9 cellular contexts compared by ENCODE assay signal in the genomic region with DNA sequence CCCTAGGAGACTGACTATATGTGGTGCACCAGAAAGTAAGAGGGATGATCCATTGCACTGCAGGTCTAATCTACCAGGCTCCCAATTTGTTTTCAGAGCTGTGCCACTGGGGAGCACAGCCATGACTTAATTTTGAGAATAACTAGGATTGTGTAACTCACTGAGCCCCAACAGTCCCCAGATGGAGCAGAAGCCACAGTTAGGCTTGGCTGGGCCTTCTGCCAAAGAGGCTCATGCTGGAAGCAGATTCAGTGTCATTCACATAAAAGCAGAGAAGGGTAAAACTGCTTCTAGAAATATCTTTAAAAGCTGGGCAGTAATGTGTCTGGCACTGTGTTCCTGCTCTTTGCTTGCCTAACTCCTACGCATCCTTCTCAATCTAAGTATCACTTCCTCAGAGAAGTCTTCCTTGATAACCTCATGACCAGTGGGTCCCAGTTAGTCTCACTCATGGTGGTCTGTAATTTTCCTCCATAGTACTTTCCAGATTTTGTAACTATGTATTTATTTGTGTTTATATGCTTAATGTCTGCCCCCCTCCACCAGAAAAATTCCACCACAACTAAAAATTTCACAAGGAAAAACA. TPM values are rescaled to one million over a fixed set of nuclear protein-coding genes. Genes with fewer than 3 reads are reported as not detected.
DNase-seq lines count a peak whose midpoint lies in the region; ATAC-seq and TF ChIP-seq lines count a peak whose summit lies in the region.
"Had no signal": no experiment of that assay in that cellular context is flagged by ENCODE, and none has a peak within 500 bp of the region (broad histone marks: within the 10 kb centered on the region; RNA-seq: fewer than 3 reads in every experiment).

No MANE protein-coding gene starts in this region.

- peak; percentile 58 for DNase-seq in DMS 273 treated with DMSO at 0.1 percent for 48 hours (lab: John Stamatoyannopoulos, UW)
- no peak for DNase-seq in OCI-LY7 (ENCODE audit: low spot score)
- no peak for DNase-seq in esophagus muscularis mucosa (ENCODE audit: extremely low spot score)
- DNase-seq in posterior cingulate gyrus: peak in 9 of 10 donors; percentile 53 to 94 (median 68)
- DNase-seq in NCI-H1092 treated with DMSO at 0.1 percent for 48 hours (lab: John Stamatoyannopoulos, UW): no peak
- no peak for DNase-seq in ureter (ENCODE audit: low spot score)
- no peak for DNase-seq in NCI-H69 (lab: John Stamatoyannopoulos, UW)
- DNase-seq: SHP77 treated with DMSO at 0.1 percent for 48 hours had no signal

- 0 out of 2 replicates have a peak, but pooled peaks cover 4% of the 10 kb centered on the region for H4K20me1 ChIP-seq in OCI-LY7 (ENCODE audit: insufficient read depth, low read length)

- H3K27me3 ChIP-seq in esophagus muscularis mucosa: no peaks in the 10 kb centered on the region

- POLR2A ChIA-PET in OCI-LY7 (lab: Charles Lee): no interaction called here

- TF ChIP-seq CTCF in OCI-LY7 (conservative IDR thresholded peaks at IDR 0.05; ENCODE audit: low read length): no peak
- no peak for TF ChIP-seq CTCF in esophagus muscularis mucosa (IDR thresholded peaks at IDR 0.05)

- H2AFZ ChIP-seq in OCI-LY7 (ENCODE audit: low read length): no peak overlapping the region

- intact Hi-C loops in OCI-LY7 (cut with micrococcal nuclease; ENCODE audit: unreplicated experiment): no loop called here
- intact Hi-C loops in esophagus muscularis mucosa (cut with DNase I): no loop called here
- intact Hi-C loops in posterior cingulate gyrus (cut with DNase I): loop anchor here (10.0 kb wide), 1 partner anchor 211 kb away; a partner anchor contains a TSS

- no TSS peak for BruUV-seq in OCI-LY7 (replicated peaks; lab: Mats Ljungman, UMichigan)

- no peak for TF ChIP-seq POLR2A in esophagus muscularis mucosa (IDR thresholded peaks at IDR 0.05; ENCODE audit: low read depth)

- WGBS in esophagus muscularis mucosa: 75% methylated on average over 1 of the region's 1 CpG

- H3K4me2 ChIP-seq in OCI-LY7 (ENCODE audit: low read length): 0 out of 2 replicates have a peak overlapping the region, but pooled peaks have one; percentile 4

- H3K4me1 ChIP-seq in OCI-LY7 (ENCODE audit: insufficient read depth, low read length, poor library complexity, severe bottlenecking): peaks cover 38% of the 10 kb centered on the region
- peaks cover 31 to 44% (median 39%) of the 10 kb centered on the region in 4 donors for H3K4me1 ChIP-seq in esophagus muscularis mucosa

- H3K36me3 ChIP-seq in OCI-LY7 (ENCODE audit: insufficient read depth, low read length) (peaks cover 68% of the 10 kb centered on the region), esophagus muscularis mucosa (peaks cover 11 to 41% (median 34%) of the 10 kb centered on the region in 4 donors)

- H3K9me3 ChIP-seq in OCI-LY7 (ENCODE audit: low read length) (no peaks in the 10 kb centered on the region), esophagus muscularis mucosa (no peaks in the 10 kb centered on the region)

- peaks cover 16% of the 10 kb centered on the region; the same call in 1 of the 2 replicates for H3K79me2 ChIP-seq in OCI-LY7 (ENCODE audit: insufficient read depth, low read depth, low read length)

- CTCF ChIA-PET in OCI-LY7 (lab: Charles Lee; ENCODE audit: unreplicated experiment): no interaction called here

- TF ChIP-seq EP300 in esophagus muscularis mucosa (IDR thresholded peaks at IDR 0.05): no peak

- no peaks in the 10 kb centered on the region for H3K9me2 ChIP-seq in OCI-LY7 (ENCODE audit: insufficient read depth, low read length)

- H3K4me3 ChIP-seq in OCI-LY7 (ENCODE audit: low read depth, low read length, poor library complexity, severe bottlenecking) (no peak overlapping the region), esophagus muscularis mucosa (no peak overlapping the region)

- no peak for ATAC-seq in GM19023 (IDR thresholded peaks at IDR 0.05; ENCODE audit: unreplicated experiment)

- H3K27ac ChIP-seq in OCI-LY7 (ENCODE audit: low read depth, low read length, poor library complexity, severe bottlenecking) (no peak overlapping the region), esophagus muscularis mucosa (replicated peaks in 1 of 4) (peak overlapping the region; percentile 48 to 54 (median 52))

RNA-seq across cellular contexts. Expression of a gene that starts 20.3 kb away (rescaled TPM):
- 41.9 and 43.8 TPM in 2 replicates for total RNA-seq in OCI-LY7 (2014; rRNA removed; shearing (Covaris generic))
- total RNA-seq in OCI-LY7 (2022) (81.9 and 83.9 TPM in 2 replicates), esophagus muscularis mucosa (100 to 1,000 TPM in 1 of 4 donors, 10 to 100 TPM in 3; 67.7 to 103 (median 80.2) TPM), ureter (34.2 TPM)

RNA-seq across cellular contexts. Expression of a gene that starts 32.3 kb away (rescaled TPM):
- 42.3 and 43.2 TPM in 2 replicates for total RNA-seq in OCI-LY7 (2014; rRNA removed; shearing (Covaris generic))
- total RNA-seq in OCI-LY7 (2022) (132 and 133 TPM in 2 replicates), esophagus muscularis mucosa (10 to 100 TPM; 42.2 to 64.5 (median 59.5) TPM), ureter (28.9 TPM)

RNA-seq across cellular contexts. Expression of a gene that starts 42.0 kb away (rescaled TPM):
- 0.57 and 2.0 TPM in 2 replicates for total RNA-seq in OCI-LY7 (2014; rRNA removed; shearing (Covaris generic))
- total RNA-seq in OCI-LY7 (2022): 0.84 and 0.96 TPM in 2 replicates
- 100 to 1,000 TPM in 2 of 4 donors, 10 to 100 TPM in 2; 45.1 to 129 (median 79.5) TPM for total RNA-seq in esophagus muscularis mucosa
- total RNA-seq in ureter: 12.4 TPM

RNA-seq across cellular contexts. Expression of a gene that starts 59.2 kb away (rescaled TPM):
- total RNA-seq in OCI-LY7 (2014; rRNA removed; shearing (Covaris generic)): 15.2 and 16.4 TPM in 2 replicates
- total RNA-seq in OCI-LY7 (2022) (10.6 and 16.7 TPM in 2 replicates), esophagus muscularis mucosa (1 to 10 TPM in 2 of 4 donors, under 1 TPM in 2; 0.26 to 2.0 (median 1.1) TPM), ureter (9.5 TPM)

Comparison
In these comparisons a context has a peak if more than half of its experiments do, and no peak if none do; other contexts are left out.
1. DNase-seq: peak in DMS 273 treated with DMSO at 0.1 percent for 48 hours (single experiment) and posterior cingulate gyrus (9 of 10); none in OCI-LY7 (single experiment), esophagus muscularis mucosa (single experiment), NCI-H1092 treated with DMSO at 0.1 percent for 48 hours (single experiment), ureter (single experiment) and NCI-H69 (single experiment).